8 cellular contexts compared by ENCODE assay signal in the genomic region with DNA sequence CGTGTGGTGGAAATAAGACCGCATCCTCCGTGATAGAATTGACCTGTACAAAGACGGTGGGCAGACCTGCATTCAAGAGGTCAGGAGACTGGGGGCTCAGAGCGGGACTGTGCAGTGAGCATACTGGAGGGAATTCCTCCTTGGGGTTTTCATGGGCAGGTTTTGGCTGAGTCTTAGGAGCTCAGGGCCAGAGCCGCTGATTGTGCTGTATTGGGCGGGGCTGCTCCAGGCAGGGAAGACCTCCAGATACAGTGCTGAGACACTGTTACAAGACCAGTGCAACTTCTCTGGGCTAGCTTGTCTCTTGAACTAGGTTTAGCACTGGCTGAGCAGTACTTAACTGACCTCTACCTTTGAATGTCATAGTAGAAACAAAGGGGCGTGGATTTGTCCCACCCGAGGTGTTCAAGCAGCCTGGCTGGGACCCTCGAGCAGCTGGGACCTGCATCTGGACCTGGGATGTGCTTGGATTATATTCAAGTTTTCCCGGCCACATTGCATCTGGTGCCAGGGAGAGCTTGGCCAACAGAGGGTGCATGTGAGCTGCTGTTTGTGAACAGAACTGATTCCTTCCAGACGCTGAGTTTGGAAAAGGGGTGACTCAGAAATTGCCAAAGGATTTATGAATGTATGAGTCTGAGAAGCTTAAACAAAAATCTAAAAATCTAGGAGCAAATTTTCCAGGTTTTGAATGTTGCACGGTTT. TPM values are rescaled to one million over a fixed set of nuclear protein-coding genes. Genes with fewer than 3 reads are reported as not detected.
DNase-seq lines count a peak whose midpoint lies in the region; ATAC-seq, FAIRE-seq and TF ChIP-seq lines count a peak whose summit lies in the region.

No MANE protein-coding gene starts in this region.

- FAIRE-seq in GM12892 (lab: Jason Lieb, UNC) = no peak

- peak in 7 of 8 donors; percentile 51 to 78 (median 65) for ATAC-seq in heart right ventricle
- ATAC-seq in stimulated activated memory B cell treated with anti-CD40 and anti-IgM and Interleukin-4, amounts not matched to agents 10 μg/mL and 1 μg/mL and 100 μg/mL, for 72 hours = no peak
- ATAC-seq in GM21619 (IDR thresholded peaks at IDR 0.05; ENCODE audit: unreplicated experiment) = no peak

- H3K4me3 ChIP-seq in HL-60 (replicated peaks; ENCODE audit: insufficient read depth, low read length) (no peak overlapping the region), WI38 (ENCODE audit: low read depth, low read length) (no peak overlapping the region), heart right ventricle (no peak overlapping the region), rectal smooth muscle tissue (ENCODE audit: low read length) (no peak overlapping the region)

- H3K4me3 Mint-ChIP-seq in stimulated activated memory B cell treated with anti-CD40 and anti-IgM and Interleukin-4, amounts not matched to agents 10 μg/mL and 1 μg/mL and 100 μg/mL, for 72 hours = no peak overlapping the region

- H3K36me3 ChIP-seq in heart right ventricle (peaks cover 0 to 100% (median 67%) of the 10 kb centered on the region in 9 donors), rectal smooth muscle tissue (ENCODE audit: control insufficient read depth, insufficient read depth, low read length) (peaks cover 47% of the 10 kb centered on the region)

- no peaks in the 10 kb centered on the region for H3K9me3 Mint-ChIP-seq in stimulated activated memory B cell treated with anti-CD40 and anti-IgM and Interleukin-4, amounts not matched to agents 10 μg/mL and 1 μg/mL and 100 μg/mL, for 72 hours

- 63 to 66% methylated on average over 13 of the region's 13 CpGs for WGBS in heart right ventricle, 2 donors

- TF ChIP-seq POLR2A in GM12892 (IDR thresholded peaks at IDR 0.05; ENCODE audit: low read depth, low read length) = no peak

- DNase-seq in C1 segment of cervical spinal cord (lab: John Stamatoyannopoulos, UW) (peak in 8 of 14 donors; percentile 6 to 48 (median 20)), HL-60 (ENCODE audit: low read depth in 1 of 2, low spot score in 1 of 2) (no peak), heart right ventricle (peak; percentile 40 to 44), GM12892 (ENCODE audit: insufficient read length) (no peak)

- TF ChIP-seq CTCF in HL-60 (IDR thresholded peaks at IDR 0.05; ENCODE audit: insufficient read depth, low read length) = peak; percentile 33
- peak; percentile 89 for TF ChIP-seq CTCF in WI38 (IDR thresholded peaks at IDR 0.05; ENCODE audit: low read depth, low read length)
- TF ChIP-seq CTCF in heart right ventricle (IDR thresholded peaks at IDR 0.05) = peak; percentile 40 to 71 (median 63)

- H3K27ac ChIP-seq in HL-60 (replicated peaks) (no peak overlapping the region), heart right ventricle (no peak overlapping the region), rectal smooth muscle tissue (ENCODE audit: low read depth, low read length) (peak overlapping the region; percentile 75)

- no peaks in the 10 kb centered on the region for H3K27me3 Mint-ChIP-seq in stimulated activated memory B cell treated with anti-CD40 and anti-IgM and Interleukin-4, amounts not matched to agents 10 μg/mL and 1 μg/mL and 100 μg/mL, for 72 hours

- no peaks in the 10 kb centered on the region for H3K27me3 ChIP-seq in HL-60 (ENCODE audit: insufficient read depth, poor library complexity, severe bottlenecking)
- no peaks in the 10 kb centered on the region for H3K27me3 ChIP-seq in heart right ventricle
- H3K27me3 ChIP-seq in rectal smooth muscle tissue (ENCODE audit: control insufficient read depth, insufficient read depth, low read length) = no peaks in the 10 kb centered on the region

- H3K4me1 ChIP-seq in heart right ventricle (no peaks in the 10 kb centered on the region), rectal smooth muscle tissue (ENCODE audit: control insufficient read depth, insufficient read depth, low read length) (peaks cover 9% of the 10 kb centered on the region)

- peaks cover 72% of the 10 kb centered on the region for H3K36me3 Mint-ChIP-seq in stimulated activated memory B cell treated with anti-CD40 and anti-IgM and Interleukin-4, amounts not matched to agents 10 μg/mL and 1 μg/mL and 100 μg/mL, for 72 hours

- intact Hi-C loops in heart right ventricle (cut with DNase I) = loop anchor here in 6 of 10 donors (1.0 to 5.0 kb wide), 2 partner anchors 368 to 369 kb away; no protein-coding TSS in a partner anchor

- H3K4me1 Mint-ChIP-seq in stimulated activated memory B cell treated with anti-CD40 and anti-IgM and Interleukin-4, amounts not matched to agents 10 μg/mL and 1 μg/mL and 100 μg/mL, for 72 hours = no peaks in the 10 kb centered on the region

- no peaks in the 10 kb centered on the region for H3K9me3 ChIP-seq in heart right ventricle

- no peak overlapping the region for H3K9ac ChIP-seq in rectal smooth muscle tissue (ENCODE audit: low read length)

- no peak overlapping the region for H3K27ac Mint-ChIP-seq in stimulated activated memory B cell treated with anti-CD40 and anti-IgM and Interleukin-4, amounts not matched to agents 10 μg/mL and 1 μg/mL and 100 μg/mL, for 72 hours

RNA-seq across cellular contexts. Expression of a gene that starts 33.4 kb away (rescaled TPM):
- total RNA-seq in heart right ventricle = 1 to 10 TPM in 1 of 10 donors, under 1 TPM in 7, not detected in 2; 0.16 to 1.4 (median 0.51) TPM
- under 1 TPM in 1 of 2 donors, not detected in 1; 0.10 TPM for polyA plus RNA-seq in heart right ventricle
- polyA plus RNA-seq in GM12892 (2012; ENCODE audit: missing spikeins) = 0.28 TPM

Comparison
In these comparisons a context has a peak if more than half of its experiments do, and no peak if none do; other contexts are left out.
1. DNase-seq: peak in C1 segment of cervical spinal cord (8 of 14) and heart right ventricle (2 of 2); none in HL-60 (0 of 2) and GM12892 (single experiment).
2. CTCF ChIP-seq: peak in every context shown above with its lines; median percentile 89 in WI38; 63 in heart right ventricle; 33 in HL-60.
3. ATAC-seq: peak in heart right ventricle (7 of 8); none in stimulated activated memory B cell treated with anti-CD40 and anti-IgM and Interleukin-4, amounts not matched to agents 10 μg/mL and 1 μg/mL and 100 μg/mL, for 72 hours (single experiment) and GM21619 (single experiment).